In genomic region chr17:42116705-42117396, GRCh38 we compare ENCODE assay signal across 8 cellular contexts. TPM values are rescaled to one million over a fixed set of nuclear protein-coding genes. Genes with fewer than 3 reads are reported as not detected.
A peak's percentile ranks its signal among the peaks of the same experiment; 100 is the strongest.
DNase-seq lines count a peak whose midpoint lies in the region; ATAC-seq, FAIRE-seq and TF ChIP-seq lines count a peak whose summit lies in the region.

No MANE protein-coding gene starts in this region.

- peak; percentile 85 for TF ChIP-seq CTCF in CD4-positive, alpha-beta T cell (IDR thresholded peaks at IDR 0.05)
- TF ChIP-seq CTCF in activated CD8-positive, alpha-beta T cell treated with anti-CD3 and anti-CD28 coated beads for 36 hours (IDR thresholded peaks at IDR 0.05) = peak; percentile 90

- peak; percentile 40 for ATAC-seq in CD4-positive, alpha-beta T cell (ENCODE audit: poor library complexity)
- peak; percentile 35 for ATAC-seq in activated CD8-positive, alpha-beta T cell treated with anti-CD3 and anti-CD28 coated beads for 36 hours
- no peak for ATAC-seq in HG03469 (IDR thresholded peaks at IDR 0.05; ENCODE audit: unreplicated experiment)

- FAIRE-seq in HTR-8/SVneo (lab: Jason Lieb, UNC) = peak; percentile 90

- no peak overlapping the region for H3K4ac ChIP-seq in mesenchymal stem cell (ENCODE audit: low read depth in 1 of 2, low read length in 2 of 2)

- CTCF ChIA-PET in CD4-positive, alpha-beta T cell (lab: Charles Lee) = interaction anchor here (1.1 kb wide), 1 partner anchor 151 kb away, joined by 3 read pairs; the partner anchor contains the start of gene CNP
- CTCF ChIA-PET in activated CD8-positive, alpha-beta T cell treated with anti-CD3 and anti-CD28 coated beads for 36 hours (lab: Charles Lee) = interaction anchor here (1.0 to 14.3 kb wide), 12 partner anchors 10 to 186 kb away, joined by 3 to 110 read pairs (median 4); partner anchors contain the start of genes DNAJC7, NKIRAS2 and ODAD4

- 60% methylated on average over 18 of the region's 18 CpGs for WGBS in mesenchymal stem cell

- no peak overlapping the region for H3K4me2 ChIP-seq in mesenchymal stem cell (ENCODE audit: low read length, poor library complexity, severe bottlenecking)

- no peak overlapping the region for H4K91ac ChIP-seq in mesenchymal stem cell (ENCODE audit: low read length)

- H3K27me3 ChIP-seq in CD4-positive, alpha-beta T cell (ENCODE audit: control insufficient read depth, insufficient read depth, low read length) = no peaks in the 10 kb centered on the region
- no peaks in the 10 kb centered on the region for H3K27me3 ChIP-seq in mesenchymal stem cell (ENCODE audit: control insufficient read depth in 1 of 2, insufficient read depth in 1 of 2, low read length in 2 of 2)

- no peak overlapping the region for H3K4me3 ChIP-seq in mesenchymal stem cell (ENCODE audit: insufficient read depth in 1 of 2, low read depth in 1 of 2, low read length in 2 of 2)

- no peaks in the 10 kb centered on the region for H3K9me3 Mint-ChIP-seq in CD4-positive, alpha-beta T cell
- H3K9me3 Mint-ChIP-seq in activated CD8-positive, alpha-beta T cell treated with anti-CD3 and anti-CD28 coated beads for 36 hours = no peaks in the 10 kb centered on the region

- intact Hi-C loops in CD4-positive, alpha-beta T cell (cut with DNase I, micrococcal nuclease) = loop anchor here (1.0 to 5.0 kb wide), 4 partner anchors 50 to 380 kb away; no protein-coding TSS in a partner anchor
- intact Hi-C loops in activated CD8-positive, alpha-beta T cell treated with anti-CD3 and anti-CD28 coated beads for 36 hours (cut with micrococcal nuclease) = loop anchor here (2.0 to 5.0 kb wide), 2 partner anchors 50 to 155 kb away; no protein-coding TSS in a partner anchor

- H3K27me3 Mint-ChIP-seq in CD4-positive, alpha-beta T cell = no peaks in the 10 kb centered on the region
- no peaks in the 10 kb centered on the region for H3K27me3 Mint-ChIP-seq in activated CD8-positive, alpha-beta T cell treated with anti-CD3 and anti-CD28 coated beads for 36 hours

- no peak overlapping the region for H2BK15ac ChIP-seq in mesenchymal stem cell (ENCODE audit: low read depth, poor library complexity, severe bottlenecking)

- H3K79me1 ChIP-seq in mesenchymal stem cell (replicated peaks; ENCODE audit: low read length, poor library complexity, severe bottlenecking) = peaks cover 9% of the 10 kb centered on the region

- H2BK120ac ChIP-seq in mesenchymal stem cell (ENCODE audit: low read depth, low read length) = no peak overlapping the region

- H2BK5ac ChIP-seq in mesenchymal stem cell (ENCODE audit: low read depth, low read length, poor library complexity, severe bottlenecking) = no peak overlapping the region

- peak overlapping the region; percentile 7 for H3K27ac Mint-ChIP-seq in CD4-positive, alpha-beta T cell
- no peak overlapping the region for H3K27ac Mint-ChIP-seq in activated CD8-positive, alpha-beta T cell treated with anti-CD3 and anti-CD28 coated beads for 36 hours

- H4K8ac ChIP-seq in mesenchymal stem cell (ENCODE audit: low read length) = no peak overlapping the region

- H3K23ac ChIP-seq in mesenchymal stem cell (ENCODE audit: low read length in 2 of 2) = no peak overlapping the region

- H3K27ac ChIP-seq in CD4-positive, alpha-beta T cell (ENCODE audit: low read depth, low read length) = no peak overlapping the region
- H3K27ac ChIP-seq in mesenchymal stem cell (ENCODE audit: low read length, poor library complexity, severe bottlenecking) = no peak overlapping the region

- no peak overlapping the region for H2BK12ac ChIP-seq in mesenchymal stem cell (ENCODE audit: low read length in 2 of 2)

- no peak overlapping the region for H3K14ac ChIP-seq in mesenchymal stem cell (ENCODE audit: low read length in 2 of 2)

- peaks cover 39% of the 10 kb centered on the region for H3K4me1 Mint-ChIP-seq in CD4-positive, alpha-beta T cell (ENCODE audit: low read depth)
- H3K4me1 Mint-ChIP-seq in activated CD8-positive, alpha-beta T cell treated with anti-CD3 and anti-CD28 coated beads for 36 hours (ENCODE audit: low read depth) = peaks cover 36% of the 10 kb centered on the region

- peaks cover 13% of the 10 kb centered on the region for H3K4me1 ChIP-seq in mesenchymal stem cell (ENCODE audit: control insufficient read depth, insufficient read depth, low read depth, low read length)

- H2AFZ ChIP-seq in mesenchymal stem cell (ENCODE audit: low read depth, low read length) = no peak overlapping the region

- H3K9me3 ChIP-seq in CD4-positive, alpha-beta T cell (ENCODE audit: control insufficient read depth, low read length) = no peaks in the 10 kb centered on the region
- no peaks in the 10 kb centered on the region for H3K9me3 ChIP-seq in mesenchymal stem cell (ENCODE audit: control insufficient read depth, low read length)

- peak; percentile 73 to 85 (median 80) for DNase-seq in CD4-positive, alpha-beta T cell
- DNase-seq in HTR-8/SVneo (ENCODE audit: insufficient read length, low spot score) (peak; percentile 88), NK-92 (lab: John Stamatoyannopoulos, UW; ENCODE audit: unreplicated experiment) (peak; percentile 18), mesenchymal stem cell (peak; percentile 83)
- peak; percentile 93 for DNase-seq in activated CD8-positive, alpha-beta T cell treated with anti-CD3 and anti-CD28 coated beads for 36 hours
- DNase-seq in effector CD8-positive, alpha-beta T cell (lab: John Stamatoyannopoulos, UW) = peak; percentile 74
- peak; percentile 58 to 60 for DNase-seq in stimulated activated CD8-positive, alpha-beta memory T cell treated with anti-CD3 and anti-CD28 coated beads, Interleukin-15, amount 100 ng/mL, for 48 hours (ENCODE audit: low read depth in 2 of 2)

- no peak overlapping the region for H2AK5ac ChIP-seq in mesenchymal stem cell (ENCODE audit: low read length, severe bottlenecking)

- H3K36me3 Mint-ChIP-seq in CD4-positive, alpha-beta T cell (ENCODE audit: low read depth) = peaks cover 33% of the 10 kb centered on the region
- H3K36me3 Mint-ChIP-seq in activated CD8-positive, alpha-beta T cell treated with anti-CD3 and anti-CD28 coated beads for 36 hours (ENCODE audit: low read depth) = peaks cover 50% of the 10 kb centered on the region

- POLR2A ChIA-PET in CD4-positive, alpha-beta T cell (lab: Charles Lee) = no interaction called here
- POLR2A ChIA-PET in activated CD8-positive, alpha-beta T cell treated with anti-CD3 and anti-CD28 coated beads for 36 hours (lab: Charles Lee) = interaction anchor here (1.7 kb wide), 1 partner anchor 40 kb away, joined by 3 read pairs; no protein-coding TSS in a partner anchor

- no peak overlapping the region for H3K18ac ChIP-seq in mesenchymal stem cell (ENCODE audit: low read depth in 1 of 2, low read length in 2 of 2)

- H3K9ac ChIP-seq in mesenchymal stem cell (ENCODE audit: low read length) = no peak overlapping the region

- peaks cover 42 to 67% of the 10 kb centered on the region in 2 experiments for H3K36me3 ChIP-seq in mesenchymal stem cell (ENCODE audit: control insufficient read depth in 1 of 2, insufficient read depth in 2 of 2, low read depth in 1 of 2, low read length in 2 of 2)

- H3K4me3 Mint-ChIP-seq in CD4-positive, alpha-beta T cell = peak overlapping the region; percentile 47
- H3K4me3 Mint-ChIP-seq in activated CD8-positive, alpha-beta T cell treated with anti-CD3 and anti-CD28 coated beads for 36 hours = no peak overlapping the region

RNA-seq across cellular contexts. Expression of gene KAT2A, which starts 4.3 kb away (rescaled TPM):
- 10 to 100 TPM; 38.5 to 42.4 TPM for total RNA-seq in CD4-positive, alpha-beta T cell
- 10 to 100 TPM; 49.2 to 50.2 TPM for total RNA-seq in activated CD8-positive, alpha-beta T cell treated with anti-CD3 and anti-CD28 coated beads for 36 hours
- polyA plus RNA-seq in mesenchymal stem cell (2013, experiment 1 of 2) = 14.9 TPM
- polyA plus RNA-seq in mesenchymal stem cell (2013, experiment 2 of 2) = 14.8 TPM

RNA-seq across cellular contexts. Expression of gene DHX58, which starts 4.3 kb away (rescaled TPM):
- 10 to 100 TPM; 33.5 to 35.6 TPM for total RNA-seq in CD4-positive, alpha-beta T cell
- total RNA-seq in activated CD8-positive, alpha-beta T cell treated with anti-CD3 and anti-CD28 coated beads for 36 hours = 10 to 100 TPM; 31.7 to 36.2 TPM
- 2.0 TPM for polyA plus RNA-seq in mesenchymal stem cell (2013, experiment 1 of 2)
- polyA plus RNA-seq in mesenchymal stem cell (2013, experiment 2 of 2) = 1.5 TPM

RNA-seq across cellular contexts. Expression of gene HSPB9, which starts 5.8 kb away (rescaled TPM):
- not detected for total RNA-seq in CD4-positive, alpha-beta T cell
- under 1 TPM in 1 of 2 experiments, not detected in 1; 0.41 TPM for total RNA-seq in activated CD8-positive, alpha-beta T cell treated with anti-CD3 and anti-CD28 coated beads for 36 hours
- not detected for polyA plus RNA-seq in mesenchymal stem cell (2013, experiment 1 of 2)
- polyA plus RNA-seq in mesenchymal stem cell (2013, experiment 2 of 2) = not detected

RNA-seq across cellular contexts. Expression of gene ZNF385C, which starts 18.6 kb away (rescaled TPM):
- total RNA-seq in CD4-positive, alpha-beta T cell = under 1 TPM in 1 of 2 experiments, not detected in 1; 0.20 TPM
- total RNA-seq in activated CD8-positive, alpha-beta T cell treated with anti-CD3 and anti-CD28 coated beads for 36 hours = 1 to 10 TPM; 1.3 TPM
- polyA plus RNA-seq in mesenchymal stem cell (2013, experiment 1 of 2) = 0.07 TPM
- polyA plus RNA-seq in mesenchymal stem cell (2013, experiment 2 of 2) = 0.11 TPM

RNA-seq across cellular contexts. Expression of gene RAB5C, which starts 37.9 kb away (rescaled TPM):
- total RNA-seq in CD4-positive, alpha-beta T cell = 10 to 100 TPM; 66.4 to 71.2 TPM
- 10 to 100 TPM; 30.7 to 32.5 TPM for total RNA-seq in activated CD8-positive, alpha-beta T cell treated with anti-CD3 and anti-CD28 coated beads for 36 hours
- polyA plus RNA-seq in mesenchymal stem cell (2013, experiment 1 of 2) = 239 TPM
- polyA plus RNA-seq in mesenchymal stem cell (2013, experiment 2 of 2) = 228 TPM

Comparison
In these comparisons a context has a peak if more than half of its experiments do, and no peak if none do; other contexts are left out.
1. DNase-seq: peak in every context shown above with its lines; median percentile 93 in activated CD8-positive, alpha-beta T cell treated with anti-CD3 and anti-CD28 coated beads for 36 hours; 88 in HTR-8/SVneo; 83 in mesenchymal stem cell; 80 in CD4-positive, alpha-beta T cell; 74 in effector CD8-positive, alpha-beta T cell; 59 in stimulated activated CD8-positive, alpha-beta memory T cell treated with anti-CD3 and anti-CD28 coated beads, Interleukin-15, amount 100 ng/mL, for 48 hours; 18 in NK-92.